In the genomic region with DNA sequence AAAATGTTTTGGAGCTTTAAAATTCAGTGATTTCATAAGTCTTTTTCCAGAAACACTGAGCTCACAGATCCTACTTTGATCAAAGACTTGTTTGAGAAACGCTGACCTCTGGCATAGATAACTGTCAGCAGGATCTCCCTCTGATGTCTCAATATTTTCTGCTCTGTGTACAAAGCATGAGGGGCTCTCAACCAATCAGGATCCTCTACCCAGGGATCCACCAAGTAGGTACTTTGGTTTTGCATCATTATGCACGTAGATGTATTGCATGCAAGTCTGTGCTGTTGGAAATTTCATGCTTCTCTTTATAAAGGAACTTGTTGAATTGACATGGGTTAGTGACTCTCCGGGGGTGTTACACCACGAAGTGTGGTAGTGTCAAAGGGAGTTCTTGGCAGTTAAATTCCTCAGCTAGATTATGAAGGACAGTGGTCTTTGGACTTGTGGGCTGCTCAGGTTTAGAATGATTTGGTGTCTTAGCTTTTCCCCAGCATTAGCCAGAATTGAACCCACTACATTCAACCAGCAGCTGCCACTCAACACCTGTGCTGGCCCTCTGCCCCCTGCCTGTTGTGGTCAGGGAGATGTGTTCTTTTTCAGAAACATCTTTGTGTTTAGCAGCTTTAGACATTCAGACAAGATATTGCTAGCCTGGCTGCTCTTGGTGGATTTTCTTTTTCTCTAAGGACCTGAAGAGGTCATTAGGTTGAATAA, we compare ENCODE assay signal across 8 cellular contexts. TPM values are rescaled to one million over a fixed set of nuclear protein-coding genes. Genes with fewer than 3 reads are reported as not detected.
A peak's percentile ranks its signal among the peaks of the same experiment; 100 is the strongest.
DNase-seq lines count a peak whose midpoint lies in the region; ATAC-seq, FAIRE-seq and TF ChIP-seq lines count a peak whose summit lies in the region.
"Had no signal": no experiment of that assay in that cellular context is flagged by ENCODE, and none has a peak within 500 bp of the region (broad histone marks: within the 10 kb centered on the region; RNA-seq: fewer than 3 reads in every experiment).

No MANE protein-coding gene starts in this region.

- POLR2A ChIA-PET in activated B cell treated with CpG ODN at 0.5 μM for 24 hours (lab: Charles Lee): interaction anchor here (1.6 kb wide), 1 partner anchor 9 kb away, joined by 8 read pairs; no protein-coding TSS in a partner anchor

- no peak for TF ChIP-seq CTCF in activated B cell treated with CpG ODN at 0.5 μM for 24 hours (IDR thresholded peaks at IDR 0.05)
- no peak for TF ChIP-seq CTCF in spleen (IDR thresholded peaks at IDR 0.05 in 8 of 11, conservative IDR thresholded peaks at IDR 0.05 in 3 of 11)
- no peak for TF ChIP-seq CTCF in D721Med (IDR thresholded peaks at IDR 0.05; ENCODE audit: insufficient read depth, missing control alignments)

- no peaks in the 10 kb centered on the region for H3K36me3 Mint-ChIP-seq in activated B cell treated with CpG ODN at 0.5 μM for 24 hours (ENCODE audit: low read depth)
- peaks cover 13% of the 10 kb centered on the region for H3K36me3 Mint-ChIP-seq in stimulated activated effector memory CD8-positive, alpha-beta T cell treated with anti-CD3 and anti-CD28 coated beads, Interleukin-12 subunit alpha, Interleukin-12 subunit beta, amount 100 ng/mL, for 72 hours

- no peak overlapping the region for H3K27ac Mint-ChIP-seq in activated B cell treated with CpG ODN at 0.5 μM for 24 hours
- peak overlapping the region; percentile 84 for H3K27ac Mint-ChIP-seq in stimulated activated effector memory CD8-positive, alpha-beta T cell treated with anti-CD3 and anti-CD28 coated beads, Interleukin-12 subunit alpha, Interleukin-12 subunit beta, amount 100 ng/mL, for 72 hours

- peak overlapping the region; percentile 16 for H3K4me3 Mint-ChIP-seq in activated B cell treated with CpG ODN at 0.5 μM for 24 hours
- peak overlapping the region; percentile 82 for H3K4me3 Mint-ChIP-seq in stimulated activated effector memory CD8-positive, alpha-beta T cell treated with anti-CD3 and anti-CD28 coated beads, Interleukin-12 subunit alpha, Interleukin-12 subunit beta, amount 100 ng/mL, for 72 hours

- peaks cover 6% of the 10 kb centered on the region for H3K27me3 Mint-ChIP-seq in activated B cell treated with CpG ODN at 0.5 μM for 24 hours

- ATAC-seq in activated B cell treated with CpG ODN at 0.5 μM for 24 hours (ENCODE audit: low read depth) (no peak), HG03457 (IDR thresholded peaks at IDR 0.05; ENCODE audit: unreplicated experiment) (no peak)
- peak; percentile 12 for ATAC-seq in stimulated activated effector memory CD8-positive, alpha-beta T cell treated with anti-CD3 and anti-CD28 coated beads, Interleukin-12 subunit alpha, Interleukin-12 subunit beta, amount 100 ng/mL, for 72 hours

- no peaks in the 10 kb centered on the region for H3K9me3 Mint-ChIP-seq in activated B cell treated with CpG ODN at 0.5 μM for 24 hours
- H3K9me3 Mint-ChIP-seq in stimulated activated effector memory CD8-positive, alpha-beta T cell treated with anti-CD3 and anti-CD28 coated beads, Interleukin-12 subunit alpha, Interleukin-12 subunit beta, amount 100 ng/mL, for 72 hours: no peaks in the 10 kb centered on the region

- peaks cover 27% of the 10 kb centered on the region for H3K4me1 ChIP-seq in iPS-18a (ENCODE audit: control insufficient read depth, low read depth, low read length)
- H3K4me1 ChIP-seq in spleen: peaks cover 16 to 54% (median 44%) of the 10 kb centered on the region in 6 donors

- no peak overlapping the region for H3K27ac ChIP-seq in iPS-18a (ENCODE audit: low read length)
- H3K27ac ChIP-seq in spleen: no peak overlapping the region

- intact Hi-C loops in activated B cell treated with CpG ODN at 0.5 μM for 24 hours (cut with micrococcal nuclease) (loop anchor here (1.0 kb wide), 1 partner anchor 8 kb away; no protein-coding TSS in a partner anchor), spleen (cut with DNase I; ENCODE audit: low total_unique reads) (loop anchor here (10.0 kb wide), 1 partner anchor 49 kb away; no protein-coding TSS in a partner anchor)

- WGBS in spleen, 5 donors: 41 to 71% (median 49%) methylated on average over 4 of the region's 4 CpGs

- H3K36me3 ChIP-seq in iPS-18a (ENCODE audit: control insufficient read depth, low read depth, low read length) (no peaks in the 10 kb centered on the region), spleen (no peaks in the 10 kb centered on the region)

- peaks cover 29% of the 10 kb centered on the region for H3K4me1 Mint-ChIP-seq in activated B cell treated with CpG ODN at 0.5 μM for 24 hours
- H3K4me1 Mint-ChIP-seq in stimulated activated effector memory CD8-positive, alpha-beta T cell treated with anti-CD3 and anti-CD28 coated beads, Interleukin-12 subunit alpha, Interleukin-12 subunit beta, amount 100 ng/mL, for 72 hours: peaks cover 45% of the 10 kb centered on the region

- H3K9me3 ChIP-seq in iPS-18a (ENCODE audit: control insufficient read depth, low read depth, low read length) (no peaks in the 10 kb centered on the region), spleen (no peaks in the 10 kb centered on the region)

- H3K27me3 ChIP-seq in iPS-18a (ENCODE audit: control insufficient read depth, insufficient read depth, low read length): no peaks in the 10 kb centered on the region
- H3K27me3 ChIP-seq in spleen (replicated peaks in 1 of 7): peaks cover 0 to 4% (median 0%) of the 10 kb centered on the region in 7 donors

- peak overlapping the region; percentile 73 for H3K4me3 ChIP-seq in iPS-18a (ENCODE audit: low read length)
- H3K4me3 ChIP-seq in spleen: no peak overlapping the region

- no peak overlapping the region for H3K9ac ChIP-seq in iPS-18a (ENCODE audit: low read length)

- TF ChIP-seq POLR2A in spleen (IDR thresholded peaks at IDR 0.05): no peak

- CTCF ChIA-PET in activated B cell treated with CpG ODN at 0.5 μM for 24 hours (lab: Charles Lee): interaction anchor here (0.7 to 1.1 kb wide), 2 partner anchors 23 to 46 kb away, joined by 3 to 7 read pairs; no protein-coding TSS in a partner anchor

- DNase-seq in HuH-7.5 (ENCODE audit: low spot score) (peak; percentile 43), activated B cell treated with CpG ODN at 0.5 μM for 24 hours (no peak), spleen (no peak), D721Med (ENCODE audit: insufficient read length, low spot score) (no peak)
- DNase-seq in stimulated activated effector memory CD8-positive, alpha-beta T cell treated with anti-CD3 and anti-CD28 coated beads, Interleukin-12 subunit alpha, Interleukin-12 subunit beta, amount 100 ng/mL, for 72 hours (ENCODE audit: low spot score in 2 of 2): no peak
- DNase-seq: NCI-H345 had no signal

- no peak for FAIRE-seq in D721Med (lab: Jason Lieb, UNC)

RNA-seq across cellular contexts. Expression of gene DIXDC1, which starts 1.7 kb away (rescaled TPM):
- total RNA-seq in activated B cell treated with CpG ODN at 0.5 μM for 24 hours: 0.20 and 1.0 TPM in 2 replicates
- 10 to 100 TPM in 2 of 7 donors, 1 to 10 TPM in 5; 1.7 to 14.4 (median 7.5) TPM for total RNA-seq in spleen
- polyA plus RNA-seq in spleen: 1 to 10 TPM in 1 of 3 donors, under 1 TPM in 2; 0.78 to 1.2 (median 0.89) TPM

RNA-seq across cellular contexts. Expression of gene C11orf52, which starts 16.8 kb away (rescaled TPM):
- total RNA-seq in activated B cell treated with CpG ODN at 0.5 μM for 24 hours: not detected in 2 replicates
- 1 to 10 TPM in 2 of 7 donors, under 1 TPM in 3, not detected in 2; 0.32 to 1.5 (median 0.44) TPM for total RNA-seq in spleen
- under 1 TPM; 0.52 to 0.86 (median 0.74) TPM for polyA plus RNA-seq in spleen

RNA-seq across cellular contexts. Expression of gene HSPB2, which starts 23.0 kb away (rescaled TPM):
- total RNA-seq in activated B cell treated with CpG ODN at 0.5 μM for 24 hours (not detected in 2 replicates), spleen (1 to 10 TPM in 3 of 7 donors, under 1 TPM in 2, not detected in 2; 0.60 to 1.9 (median 1.4) TPM)
- 1 to 10 TPM; 2.8 to 6.0 (median 3.4) TPM for polyA plus RNA-seq in spleen

RNA-seq across cellular contexts. Expression of gene CRYAB, which starts 23.9 kb away (rescaled TPM):
- not detected in 2 replicates for total RNA-seq in activated B cell treated with CpG ODN at 0.5 μM for 24 hours
- 10 to 100 TPM; 11.2 to 78.7 (median 51.2) TPM for total RNA-seq in spleen
- polyA plus RNA-seq in spleen: 10 to 100 TPM; 26.1 to 63.3 (median 58.5) TPM

RNA-seq across cellular contexts. Expression of gene CFAP68, which starts 56.1 kb away (rescaled TPM):
- total RNA-seq in activated B cell treated with CpG ODN at 0.5 μM for 24 hours: 11.6 and 13.7 TPM in 2 replicates
- total RNA-seq in spleen: 10 to 100 TPM in 6 of 7 donors, 1 to 10 TPM in 1; 9.4 to 15.3 (median 12.4) TPM
- 10 to 100 TPM; 18.5 to 37.1 (median 29.4) TPM for polyA plus RNA-seq in spleen
